1 cellular context compared by ENCODE assay signal in the genomic region with DNA sequence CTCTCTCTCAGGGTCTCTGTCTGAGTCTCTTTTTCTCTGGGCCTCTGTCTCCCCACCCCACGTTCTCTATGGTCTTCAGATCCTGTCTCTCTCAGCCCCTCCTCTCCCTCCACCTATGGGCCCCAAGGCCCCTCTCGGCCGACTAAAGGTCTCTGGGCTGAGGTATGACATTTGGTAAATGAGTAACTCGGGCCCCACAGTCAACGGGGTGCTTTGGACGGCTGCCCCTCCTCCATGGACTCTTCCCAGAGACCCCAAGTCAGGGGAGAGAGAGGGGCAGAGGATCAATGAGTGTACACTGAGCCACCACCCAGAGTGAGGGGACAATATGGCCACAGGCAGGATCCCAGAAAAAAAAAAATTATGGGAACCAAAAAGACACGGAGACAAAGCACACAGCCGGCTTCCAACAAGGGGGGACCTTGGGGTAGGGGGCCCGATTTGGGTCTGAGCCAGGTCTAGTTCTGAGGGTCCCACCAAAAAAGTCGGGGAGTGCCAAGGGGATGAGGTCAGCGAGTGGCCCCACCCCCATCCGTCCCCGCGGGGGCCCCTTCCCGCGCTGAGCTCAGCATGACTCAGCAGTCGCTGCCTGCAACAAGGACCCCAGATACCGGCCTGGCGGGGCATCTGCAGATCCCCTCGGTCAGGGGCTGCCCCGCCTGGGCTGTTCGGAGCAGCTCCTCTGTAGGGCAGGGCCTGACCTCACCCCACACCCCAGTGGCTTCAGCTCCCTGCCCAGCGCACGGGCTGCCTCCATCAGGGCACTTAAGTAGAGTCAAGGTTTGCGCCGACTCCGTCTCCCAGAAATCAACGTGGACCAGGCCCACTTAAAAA.
TF ChIP-seq lines count a peak whose summit lies in the region.

No MANE protein-coding gene starts in this region.

TF ChIP-seq in HepG2, 621 proteins besides CTCF, POLR2A, EP300 and RAD21 (continued from another document and continues in another):
- TF ChIP-seq HIC2 (CRISPR knock-in tag; IDR thresholded peaks at IDR 0.05; ENCODE audit: low read depth) (no peak; the same call in 1 of the 2 replicates), ZNF572 (CRISPR knock-in tag; IDR thresholded peaks at IDR 0.05) (no peak), ATF5 (CRISPR knock-in tag; IDR thresholded peaks at IDR 0.05; ENCODE audit: low read depth) (no peak), ZSCAN30 (CRISPR knock-in tag; IDR thresholded peaks at IDR 0.05) (0 out of 2 replicates have a peak, but pooled peaks have one; percentile 32), ZFP37 (CRISPR knock-in tag; IDR thresholded peaks at IDR 0.05; ENCODE audit: borderline replicate concordance) (0 out of 2 replicates have a peak, but pooled peaks have one; percentile 25), ZNF609 (CRISPR knock-in tag; IDR thresholded peaks at IDR 0.05; ENCODE audit: borderline replicate concordance) (0 out of 2 replicates have a peak, but pooled peaks have one; percentile 20), HOXD1 (CRISPR knock-in tag; IDR thresholded peaks at IDR 0.05) (no peak), BHLHE40 (IDR thresholded peaks at IDR 0.05; ENCODE audit: low read length) (peak; percentile 49), NRL (CRISPR knock-in tag; IDR thresholded peaks at IDR 0.05; ENCODE audit: borderline replicate concordance) (peak; percentile 55; the same call in 1 of the 2 replicates), LCORL (IDR thresholded peaks at IDR 0.05) (no peak), LCORL (CRISPR knock-in tag; IDR thresholded peaks at IDR 0.05) (peak; percentile 90), ZNF3 (CRISPR knock-in tag; IDR thresholded peaks at IDR 0.05) (no peak), ZBED4 (CRISPR knock-in tag; IDR thresholded peaks at IDR 0.05; ENCODE audit: borderline replicate concordance) (no peak)
- TF ChIP-seq, protein P1, sequence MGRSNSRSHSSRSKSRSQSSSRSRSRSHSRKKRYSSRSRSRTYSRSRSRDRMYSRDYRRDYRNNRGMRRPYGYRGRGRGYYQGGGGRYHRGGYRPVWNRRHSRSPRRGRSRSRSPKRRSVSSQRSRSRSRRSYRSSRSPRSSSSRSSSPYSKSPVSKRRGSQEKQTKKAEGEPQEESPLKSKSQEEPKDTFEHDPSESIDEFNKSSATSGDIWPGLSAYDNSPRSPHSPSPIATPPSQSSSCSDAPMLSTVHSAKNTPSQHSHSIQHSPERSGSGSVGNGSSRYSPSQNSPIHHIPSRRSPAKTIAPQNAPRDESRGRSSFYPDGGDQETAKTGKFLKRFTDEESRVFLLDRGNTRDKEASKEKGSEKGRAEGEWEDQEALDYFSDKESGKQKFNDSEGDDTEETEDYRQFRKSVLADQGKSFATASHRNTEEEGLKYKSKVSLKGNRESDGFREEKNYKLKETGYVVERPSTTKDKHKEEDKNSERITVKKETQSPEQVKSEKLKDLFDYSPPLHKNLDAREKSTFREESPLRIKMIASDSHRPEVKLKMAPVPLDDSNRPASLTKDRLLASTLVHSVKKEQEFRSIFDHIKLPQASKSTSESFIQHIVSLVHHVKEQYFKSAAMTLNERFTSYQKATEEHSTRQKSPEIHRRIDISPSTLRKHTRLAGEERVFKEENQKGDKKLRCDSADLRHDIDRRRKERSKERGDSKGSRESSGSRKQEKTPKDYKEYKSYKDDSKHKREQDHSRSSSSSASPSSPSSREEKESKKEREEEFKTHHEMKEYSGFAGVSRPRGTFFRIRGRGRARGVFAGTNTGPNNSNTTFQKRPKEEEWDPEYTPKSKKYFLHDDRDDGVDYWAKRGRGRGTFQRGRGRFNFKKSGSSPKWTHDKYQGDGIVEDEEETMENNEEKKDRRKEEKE (IDR thresholded peaks at IDR 0.05) = no peak
- TF ChIP-seq, protein P2, sequence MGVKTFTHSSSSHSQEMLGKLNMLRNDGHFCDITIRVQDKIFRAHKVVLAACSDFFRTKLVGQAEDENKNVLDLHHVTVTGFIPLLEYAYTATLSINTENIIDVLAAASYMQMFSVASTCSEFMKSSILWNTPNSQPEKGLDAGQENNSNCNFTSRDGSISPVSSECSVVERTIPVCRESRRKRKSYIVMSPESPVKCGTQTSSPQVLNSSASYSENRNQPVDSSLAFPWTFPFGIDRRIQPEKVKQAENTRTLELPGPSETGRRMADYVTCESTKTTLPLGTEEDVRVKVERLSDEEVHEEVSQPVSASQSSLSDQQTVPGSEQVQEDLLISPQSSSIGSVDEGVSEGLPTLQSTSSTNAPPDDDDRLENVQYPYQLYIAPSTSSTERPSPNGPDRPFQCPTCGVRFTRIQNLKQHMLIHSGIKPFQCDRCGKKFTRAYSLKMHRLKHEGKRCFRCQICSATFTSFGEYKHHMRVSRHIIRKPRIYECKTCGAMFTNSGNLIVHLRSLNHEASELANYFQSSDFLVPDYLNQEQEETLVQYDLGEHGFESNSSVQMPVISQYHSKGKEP (CRISPR knock-in tag; IDR thresholded peaks at IDR 0.05) = no peak
- TF ChIP-seq, protein P3, sequence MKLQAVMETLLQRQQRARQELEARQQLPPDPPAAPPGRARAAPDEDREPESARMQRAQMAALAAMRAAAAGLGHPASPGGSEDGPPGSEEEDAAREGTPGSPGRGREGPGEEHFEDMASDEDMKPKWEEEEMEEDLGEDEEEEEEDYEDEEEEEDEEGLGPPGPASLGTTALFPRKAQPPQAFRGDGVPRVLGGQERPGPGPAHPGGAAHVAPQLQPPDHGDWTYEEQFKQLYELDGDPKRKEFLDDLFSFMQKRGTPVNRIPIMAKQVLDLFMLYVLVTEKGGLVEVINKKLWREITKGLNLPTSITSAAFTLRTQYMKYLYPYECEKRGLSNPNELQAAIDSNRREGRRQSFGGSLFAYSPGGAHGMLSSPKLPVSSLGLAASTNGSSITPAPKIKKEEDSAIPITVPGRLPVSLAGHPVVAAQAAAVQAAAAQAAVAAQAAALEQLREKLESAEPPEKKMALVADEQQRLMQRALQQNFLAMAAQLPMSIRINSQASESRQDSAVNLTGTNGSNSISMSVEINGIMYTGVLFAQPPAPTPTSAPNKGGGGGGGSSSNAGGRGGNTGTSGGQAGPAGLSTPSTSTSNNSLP (IDR thresholded peaks at IDR 0.05; ENCODE audit: low read depth, low read length) = peak; percentile 38; the same call in 1 of the 2 replicates
- TF ChIP-seq, protein P4, sequence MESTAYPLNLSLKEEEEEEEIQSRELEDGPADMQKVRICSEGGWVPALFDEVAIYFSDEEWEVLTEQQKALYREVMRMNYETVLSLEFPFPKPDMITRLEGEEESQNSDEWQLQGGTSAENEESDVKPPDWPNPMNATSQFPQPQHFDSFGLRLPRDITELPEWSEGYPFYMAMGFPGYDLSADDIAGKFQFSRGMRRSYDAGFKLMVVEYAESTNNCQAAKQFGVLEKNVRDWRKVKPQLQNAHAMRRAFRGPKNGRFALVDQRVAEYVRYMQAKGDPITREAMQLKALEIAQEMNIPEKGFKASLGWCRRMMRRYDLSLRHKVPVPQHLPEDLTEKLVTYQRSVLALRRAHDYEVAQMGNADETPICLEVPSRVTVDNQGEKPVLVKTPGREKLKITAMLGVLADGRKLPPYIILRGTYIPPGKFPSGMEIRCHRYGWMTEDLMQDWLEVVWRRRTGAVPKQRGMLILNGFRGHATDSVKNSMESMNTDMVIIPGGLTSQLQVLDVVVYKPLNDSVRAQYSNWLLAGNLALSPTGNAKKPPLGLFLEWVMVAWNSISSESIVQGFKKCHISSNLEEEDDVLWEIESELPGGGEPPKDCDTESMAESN (CRISPR knock-in tag; conservative IDR thresholded peaks at IDR 0.05) = peak; percentile 67; the same call in 1 of the 2 replicates
- TF ChIP-seq, protein P5, sequence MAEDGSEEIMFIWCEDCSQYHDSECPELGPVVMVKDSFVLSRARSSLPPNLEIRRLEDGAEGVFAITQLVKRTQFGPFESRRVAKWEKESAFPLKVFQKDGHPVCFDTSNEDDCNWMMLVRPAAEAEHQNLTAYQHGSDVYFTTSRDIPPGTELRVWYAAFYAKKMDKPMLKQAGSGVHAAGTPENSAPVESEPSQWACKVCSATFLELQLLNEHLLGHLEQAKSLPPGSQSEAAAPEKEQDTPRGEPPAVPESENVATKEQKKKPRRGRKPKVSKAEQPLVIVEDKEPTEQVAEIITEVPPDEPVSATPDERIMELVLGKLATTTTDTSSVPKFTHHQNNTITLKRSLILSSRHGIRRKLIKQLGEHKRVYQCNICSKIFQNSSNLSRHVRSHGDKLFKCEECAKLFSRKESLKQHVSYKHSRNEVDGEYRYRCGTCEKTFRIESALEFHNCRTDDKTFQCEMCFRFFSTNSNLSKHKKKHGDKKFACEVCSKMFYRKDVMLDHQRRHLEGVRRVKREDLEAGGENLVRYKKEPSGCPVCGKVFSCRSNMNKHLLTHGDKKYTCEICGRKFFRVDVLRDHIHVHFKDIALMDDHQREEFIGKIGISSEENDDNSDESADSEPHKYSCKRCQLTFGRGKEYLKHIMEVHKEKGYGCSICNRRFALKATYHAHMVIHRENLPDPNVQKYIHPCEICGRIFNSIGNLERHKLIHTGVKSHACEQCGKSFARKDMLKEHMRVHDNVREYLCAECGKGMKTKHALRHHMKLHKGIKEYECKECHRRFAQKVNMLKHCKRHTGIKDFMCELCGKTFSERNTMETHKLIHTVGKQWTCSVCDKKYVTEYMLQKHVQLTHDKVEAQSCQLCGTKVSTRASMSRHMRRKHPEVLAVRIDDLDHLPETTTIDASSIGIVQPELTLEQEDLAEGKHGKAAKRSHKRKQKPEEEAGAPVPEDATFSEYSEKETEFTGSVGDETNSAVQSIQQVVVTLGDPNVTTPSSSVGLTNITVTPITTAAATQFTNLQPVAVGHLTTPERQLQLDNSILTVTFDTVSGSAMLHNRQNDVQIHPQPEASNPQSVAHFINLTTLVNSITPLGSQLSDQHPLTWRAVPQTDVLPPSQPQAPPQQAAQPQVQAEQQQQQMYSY (CRISPR knock-in tag; IDR thresholded peaks at IDR 0.05) = no peak
